21 cellular contexts compared by ENCODE assay signal in genomic region chr2:221848286-221848685, GRCh38.
DNase-seq lines count a peak whose midpoint lies in the region; ATAC-seq, FAIRE-seq and TF ChIP-seq lines count a peak whose summit lies in the region.
"Had no signal": no experiment of that assay in that cellular context is flagged by ENCODE, and none has a peak within 500 bp of the region (broad histone marks: within the 10 kb centered on the region; RNA-seq: fewer than 3 reads in every experiment).

No MANE protein-coding gene starts in this region.

- H3K4me2 ChIP-seq in PC-9, result peak overlapping the region; percentile 36
- H3K4me2 ChIP-seq: BLaER1 treated with 17β-estradiol and CSF1 and Interleukin-3, amounts not matched to agents 10 nM and 100 nM had no signal

- H4K20me1 ChIP-seq in PC-9 (ENCODE audit: insufficient read depth), result no peaks in the 10 kb centered on the region
- H4K20me1 ChIP-seq: BLaER1 treated with 17β-estradiol and CSF1 and Interleukin-3, amounts not matched to agents 10 nM and 100 nM had no signal

- H3K4me3 Mint-ChIP-seq in Calu3 (ENCODE audit: low read depth, unreplicated experiment) (no peak overlapping the region), T-cell (no peak overlapping the region)
- H3K4me3 Mint-ChIP-seq: B cell; CD8-positive, alpha-beta T cell; HFFc6 had no signal

- POLR2A ChIA-PET in PC-9 (lab: Charles Lee; ENCODE audit: unreplicated experiment), result no interaction called here
- POLR2A ChIA-PET in T-cell (lab: Charles Lee), result no interaction called here

- H3K27ac ChIP-seq in PC-9 (peak overlapping the region; percentile 19; the same call in 1 of the 2 replicates), sigmoid colon (no peak overlapping the region), thyroid gland (no peak overlapping the region)
- H3K27ac ChIP-seq: BLaER1 treated with 17β-estradiol and CSF1 and Interleukin-3, amounts not matched to agents 10 nM and 100 nM had no signal

- WGBS in sigmoid colon, 2 donors, result 73 to 79% methylated on average over 4 of the region's 4 CpGs
- 86 to 92% methylated on average over 4 of the region's 4 CpGs for WGBS in thyroid gland, 2 donors

- H3K4me1 ChIP-seq in PC-9 (replicated peaks; ENCODE audit: insufficient read depth), result peaks cover 62% of the 10 kb centered on the region
- no peaks in the 10 kb centered on the region for H3K4me1 ChIP-seq in sigmoid colon
- peaks cover 4 to 13% of the 10 kb centered on the region in 2 donors for H3K4me1 ChIP-seq in thyroid gland

- H3K4me1 Mint-ChIP-seq in Calu3 (ENCODE audit: low read depth, unreplicated experiment) (no peaks in the 10 kb centered on the region), T-cell (no peaks in the 10 kb centered on the region)
- H3K4me1 Mint-ChIP-seq: B cell had no signal

- no peaks in the 10 kb centered on the region for H3K27me3 ChIP-seq in PC-9 (ENCODE audit: insufficient read depth, low read depth)
- H3K27me3 ChIP-seq in bronchial epithelial cell (ENCODE audit: control insufficient read depth, insufficient read depth, low read length), result no peaks in the 10 kb centered on the region
- H3K27me3 ChIP-seq in sigmoid colon, result no peaks in the 10 kb centered on the region
- H3K27me3 ChIP-seq in thyroid gland, result no peaks in the 10 kb centered on the region
- H3K27me3 ChIP-seq: BLaER1 treated with 17β-estradiol and CSF1 and Interleukin-3, amounts not matched to agents 10 nM and 100 nM had no signal

- H3K9me3 ChIP-seq in PC-9 (ENCODE audit: insufficient read depth, low read depth) (peaks cover 8% of the 10 kb centered on the region), sigmoid colon (no peaks in the 10 kb centered on the region), thyroid gland (no peaks in the 10 kb centered on the region)
- H3K9me3 ChIP-seq: BLaER1 treated with 17β-estradiol and CSF1 and Interleukin-3, amounts not matched to agents 10 nM and 100 nM had no signal

- TF ChIP-seq POLR2A in sigmoid colon (IDR thresholded peaks at IDR 0.05), result no peak
- TF ChIP-seq POLR2A in thyroid gland (IDR thresholded peaks at IDR 0.05), result no peak

- no peak for TF ChIP-seq EP300 in sigmoid colon (IDR thresholded peaks at IDR 0.05)

- CTCF ChIA-PET in Calu3 (lab: Charles Lee) (no interaction called here), PC-9 (lab: Charles Lee) (no interaction called here), T-cell (lab: Charles Lee) (no interaction called here)

- H3K36me3 Mint-ChIP-seq in Calu3 (ENCODE audit: insufficient read depth, unreplicated experiment), result no peaks in the 10 kb centered on the region
- H3K36me3 Mint-ChIP-seq in T-cell, result no peaks in the 10 kb centered on the region
- H3K36me3 Mint-ChIP-seq: CD8-positive, alpha-beta T cell had no signal

- ATAC-seq in T-cell (replicated peaks in 1 of 4), result no peak
- no peak for ATAC-seq in GM18909 (IDR thresholded peaks at IDR 0.05; ENCODE audit: poor library complexity, unreplicated experiment)
- ATAC-seq: CD8-positive, alpha-beta T cell; GM12878; HCT116; K562 had no signal

- peaks cover 21% of the 10 kb centered on the region; the same call in 1 of the 2 replicates for H3F3A ChIP-seq in PC-9 (ENCODE audit: insufficient read depth, low read depth)

- FAIRE-seq in bronchial epithelial cell (lab: Jason Lieb, UNC), result no peak
- FAIRE-seq: D721Med, GM12878, HTR-8/SVneo, K562 had no signal

- no peak for TF ChIP-seq CTCF in Calu3 (IDR thresholded peaks at IDR 0.05; ENCODE audit: unreplicated experiment)
- no peak for TF ChIP-seq CTCF in PC-9 (conservative IDR thresholded peaks at IDR 0.05)
- TF ChIP-seq CTCF in bronchial epithelial cell (IDR thresholded peaks at IDR 0.05; ENCODE audit: insufficient read depth, low read length, severe bottlenecking), result no peak
- no peak for TF ChIP-seq CTCF in sigmoid colon (IDR thresholded peaks at IDR 0.05)
- no peak for TF ChIP-seq CTCF in thyroid gland (IDR thresholded peaks at IDR 0.05)

- no peaks in the 10 kb centered on the region for H3K9me2 ChIP-seq in PC-9 (ENCODE audit: insufficient read depth)

- BruUV-seq in Calu3 (replicated peaks; lab: Mats Ljungman, UMichigan) (no TSS peak), PC-9 (replicated peaks; lab: Mats Ljungman, UMichigan) (no TSS peak)

- H3K36me3 ChIP-seq in PC-9 (ENCODE audit: low read depth) (peaks cover 4% of the 10 kb centered on the region; the same call in 1 of the 2 replicates), bronchial epithelial cell (ENCODE audit: control insufficient read depth, insufficient read depth, low read length) (no peaks in the 10 kb centered on the region), sigmoid colon (no peaks in the 10 kb centered on the region), thyroid gland (no peaks in the 10 kb centered on the region)
- H3K36me3 ChIP-seq: BLaER1 treated with 17β-estradiol and CSF1 and Interleukin-3, amounts not matched to agents 10 nM and 100 nM had no signal

- no peak overlapping the region for H3K27ac Mint-ChIP-seq in Calu3 (ENCODE audit: unreplicated experiment)
- H3K27ac Mint-ChIP-seq in T-cell, result no peak overlapping the region
- H3K27ac Mint-ChIP-seq: B cell; CD8-positive, alpha-beta T cell; HFFc6 had no signal

- H3K27me3 Mint-ChIP-seq in Calu3 (ENCODE audit: unreplicated experiment), result no peaks in the 10 kb centered on the region
- H3K27me3 Mint-ChIP-seq in T-cell, result no peaks in the 10 kb centered on the region
- H3K27me3 Mint-ChIP-seq: B cell had no signal

- intact Hi-C loops in Calu3 (cut with micrococcal nuclease; ENCODE audit: unreplicated experiment) (no loop called here), PC-9 (cut with micrococcal nuclease; ENCODE audit: unreplicated experiment) (loop anchor here (1.0 to 5.0 kb wide), 2 partner anchors 54 to 206 kb away; no protein-coding TSS in a partner anchor), sigmoid colon (cut with DNase I) (no loop called here), thyroid gland (cut with DNase I) (no loop called here)

- H3K9me3 Mint-ChIP-seq in Calu3 (ENCODE audit: low read depth, unreplicated experiment), result no peaks in the 10 kb centered on the region
- H3K9me3 Mint-ChIP-seq in T-cell, result no peaks in the 10 kb centered on the region

- H3K4me3 ChIP-seq in PC-9 (no peak overlapping the region), bronchial epithelial cell (ENCODE audit: low read depth, low read length) (no peak overlapping the region), sigmoid colon (no peak overlapping the region), thyroid gland (replicated peaks in 1 of 3) (no peak overlapping the region)
- H3K4me3 ChIP-seq: BLaER1 treated with 17β-estradiol and CSF1 and Interleukin-3, amounts not matched to agents 10 nM and 100 nM; GM12878; K562 had no signal

- DNase-seq in Calu3 (peak; percentile 30), PC-9 (peak; percentile 67 to 95), bronchial epithelial cell (ENCODE audit: low read depth) (peak; percentile 23), kidney tubule cell (ENCODE audit: low spot score) (peak; percentile 9), sigmoid colon (no peak), T-cell (no peak), thyroid gland (no peak)
- DNase-seq: CD8-positive, alpha-beta T cell; DMS79 treated with DMSO at 0.1 percent for 48 hours; GOT3; H7; HFFc6; IMR-90 had no signal

- H3K79me2 ChIP-seq in PC-9 (ENCODE audit: low read depth), result no peaks in the 10 kb centered on the region

- peak overlapping the region; percentile 23; the same call in 1 of the 2 replicates for H2AFZ ChIP-seq in PC-9

Comparison
In these comparisons a context has a peak if more than half of its experiments do, and no peak if none do; other contexts are left out.
1. DNase-seq: peak in Calu3 (single experiment), PC-9 (2 of 2), bronchial epithelial cell (single experiment) and kidney tubule cell (single experiment); none in sigmoid colon (single experiment), T-cell (0 of 34) and thyroid gland (0 of 2).